ENCODE assay signal across 23 cellular contexts in genomic region chr5:164972973-164973372, GRCh38.
DNase-seq lines count a peak whose midpoint lies in the region; ATAC-seq and TF ChIP-seq lines count a peak whose summit lies in the region.
"Had no signal": no experiment of that assay in that cellular context is flagged by ENCODE, and none has a peak within 500 bp of the region (broad histone marks: within the 10 kb centered on the region; RNA-seq: fewer than 3 reads in every experiment).

No MANE protein-coding gene starts in this region.

- H3K36me3 ChIP-seq in breast epithelium (no peaks in the 10 kb centered on the region), WERI-Rb-1 (no peaks in the 10 kb centered on the region)
- H3K36me3 ChIP-seq: HAP-1 had no signal

- no peak for TF ChIP-seq CTCF in breast epithelium (IDR thresholded peaks at IDR 0.05)
- no peak for TF ChIP-seq CTCF in WERI-Rb-1 (IDR thresholded peaks at IDR 0.05; ENCODE audit: low read depth, low read length)

- DNase-seq in T47D (ENCODE audit: low read depth in 1 of 2, low spot score in 1 of 2) = peak; percentile 23 to 78
- DNase-seq in breast epithelium (ENCODE audit: low spot score in 2 of 2) = no peak
- peak; percentile 58 for DNase-seq in NCI-H82 (lab: John Stamatoyannopoulos, UW)
- peak; percentile 33 for DNase-seq in WERI-Rb-1
- DNase-seq in caudate nucleus (lab: John Stamatoyannopoulos, UW) = no peak
- DNase-seq in NCI-H1436 (lab: John Stamatoyannopoulos, UW) = no peak
- DNase-seq in SK-N-DZ (ENCODE audit: low spot score) = no peak
- DNase-seq: 8988T; ACHN; C1 segment of cervical spinal cord; Caco-2; CD4-positive, CD25-positive, alpha-beta regulatory T cell; CD8-positive, alpha-beta T cell; DMS 273 treated with DMSO at 0.1 percent for 48 hours; DMS79; EL; GDM1; GOT3; HFFc6 had no signal

- H3K4me1 ChIP-seq in breast epithelium = no peaks in the 10 kb centered on the region
- H3K4me1 ChIP-seq: A549, Caco-2 had no signal

- H3K27ac ChIP-seq in breast epithelium (no peak overlapping the region), WERI-Rb-1 (peak overlapping the region; percentile 90), caudate nucleus (ENCODE audit: low read depth, low read length) (no peak overlapping the region)
- H3K27ac ChIP-seq: A549 had no signal

- in situ Hi-C loops in T47D (cut with HindIII; ENCODE audit: low pct_unique_long_range_greater_than_20kb, low sequenced_read_pairs) = no loop called here

- intact Hi-C loops in breast epithelium (cut with DNase I; ENCODE audit: low total_unique reads) = no loop called here

- H3K9me3 ChIP-seq in breast epithelium (peaks cover 11 to 33% of the 10 kb centered on the region in 2 donors), WERI-Rb-1 (ENCODE audit: severe bottlenecking) (peaks cover 18% of the 10 kb centered on the region)
- H3K9me3 ChIP-seq: Caco-2 had no signal

- no peak for ATAC-seq in GM19351 (IDR thresholded peaks at IDR 0.05; ENCODE audit: unreplicated experiment)
- ATAC-seq: A549; CD8-positive, alpha-beta T cell; GM12878 had no signal

- H3K4me3 ChIP-seq in breast epithelium (no peak overlapping the region), WERI-Rb-1 (ENCODE audit: low read depth, low read length) (peak overlapping the region; percentile 22)
- H3K4me3 ChIP-seq: A549, GM12878, HAP-1 had no signal

- H3K27me3 ChIP-seq in breast epithelium (no peaks in the 10 kb centered on the region), WERI-Rb-1 (ENCODE audit: insufficient read depth, low read depth, severe bottlenecking) (no peaks in the 10 kb centered on the region)

- TF ChIP-seq POLR2A in breast epithelium (IDR thresholded peaks at IDR 0.05) = no peak

Comparison
In these comparisons a context has a peak if more than half of its experiments do, and no peak if none do; other contexts are left out.
1. DNase-seq: peak in T47D (2 of 2), NCI-H82 (single experiment) and WERI-Rb-1 (single experiment); none in breast epithelium (0 of 2), caudate nucleus (0 of 61), NCI-H1436 (single experiment) and SK-N-DZ (single experiment).